Comparison of ENCODE assay signal across 11 cellular contexts in the genomic region with DNA sequence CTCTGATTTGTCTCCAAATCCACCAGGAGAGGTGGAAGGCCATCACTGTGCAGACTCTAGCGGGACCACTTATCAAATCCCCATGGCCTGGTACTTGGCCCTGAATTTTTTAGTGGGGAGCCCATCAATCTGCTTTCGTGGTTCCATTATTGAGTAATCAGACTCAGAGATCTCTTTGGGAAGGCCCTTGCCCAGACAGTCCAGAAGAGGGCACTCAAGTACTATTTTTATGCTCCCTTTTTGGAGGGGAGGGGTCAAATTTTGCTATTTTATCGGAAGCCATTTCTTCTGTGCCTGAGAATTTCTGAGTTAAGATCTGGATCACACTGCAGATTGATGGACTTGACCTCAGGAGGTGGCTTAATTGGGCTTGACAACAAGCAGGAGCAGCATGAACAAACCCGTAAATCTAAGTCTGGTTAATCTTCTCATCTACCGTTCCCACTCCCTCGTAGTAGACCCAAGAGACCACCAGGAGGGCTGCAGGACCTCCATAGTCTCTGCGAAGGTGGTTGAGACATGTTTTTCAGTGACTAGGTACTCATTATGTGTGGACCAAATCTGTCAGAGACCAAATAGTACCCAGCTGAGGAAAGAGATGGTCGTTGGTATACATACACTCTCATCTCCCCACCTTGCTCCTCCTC. TPM values are rescaled to one million over a fixed set of nuclear protein-coding genes. Genes with fewer than 3 reads are reported as not detected.
DNase-seq lines count a peak whose midpoint lies in the region; ATAC-seq, FAIRE-seq and TF ChIP-seq lines count a peak whose summit lies in the region.
"Not testable (repeated sequence)": the region's sequence is repeated elsewhere in the genome, so short reads cannot be mapped to it uniquely, and the experiment has no call there.
"Had no signal": no experiment of that assay in that cellular context is flagged by ENCODE, and none has a peak within 500 bp of the region (broad histone marks: within the 10 kb centered on the region; RNA-seq: fewer than 3 reads in every experiment).

No MANE protein-coding gene starts in this region.

- not testable (repeated sequence) for H3K4me3 ChIP-seq in DND-41 (ENCODE audit: low read depth in 1 of 2, low read length in 2 of 2); K562; left lung; mucosa of descending colon

- TF ChIP-seq POLR2A in K562 (conservative IDR thresholded peaks at IDR 0.05), result not testable (repeated sequence)

- TF ChIP-seq CTCF in DND-41 (IDR thresholded peaks at IDR 0.05; ENCODE audit: borderline replicate concordance, extremely low read depth, low read length, poor library complexity, severe bottlenecking); K562 (IDR thresholded peaks at IDR 0.05 in 2 of 3, conservative IDR thresholded peaks at IDR 0.05 in 1 of 3; ENCODE audit: insufficient read depth in 2 of 3, low read depth in 1 of 3, low read length in 3 of 3); left lung (IDR thresholded peaks at IDR 0.05); mucosa of descending colon (IDR thresholded peaks at IDR 0.05): not testable (repeated sequence)

- H3K4me2 ChIP-seq in DND-41 (ENCODE audit: insufficient read depth, low read length); K562 (ENCODE audit: insufficient read depth, low read length): not testable (repeated sequence)

- not testable (repeated sequence) for H3K9me3 ChIP-seq in DND-41 (ENCODE audit: insufficient read depth, low read length, severe bottlenecking); K562 (replicated peaks; ENCODE audit: control insufficient read depth, insufficient read depth, low read depth, low read length); left lung; mucosa of descending colon

- in situ Hi-C loops in K562 (cut with MboI), result loop anchor here (10.0 kb wide), 1 partner anchor 156 kb away; no protein-coding TSS in a partner anchor

- not testable (repeated sequence) for H3K9me1 ChIP-seq in K562 (ENCODE audit: control insufficient read depth, insufficient read depth, low read length)

- H4K20me1 ChIP-seq in DND-41 (ENCODE audit: insufficient read depth, low read length); K562 (replicated peaks; ENCODE audit: control insufficient read depth, insufficient read depth, low read length): not testable (repeated sequence)

- FAIRE-seq in TTC549 (lab: Jason Lieb, UNC) (peak; percentile 45), K562 (lab: Jason Lieb, UNC) (peak; percentile 97)

- H3K9ac ChIP-seq in DND-41 (ENCODE audit: low read depth, low read length); K562 (ENCODE audit: insufficient read depth in 1 of 2, low read depth in 2 of 2, low read length in 2 of 2): not testable (repeated sequence)

- no CpG with 5 or more reads among the region's 8 CpGs for whole genome bisulfite sequencing in K562 (ENCODE audit: insufficient coverage, low coverage, missing lambda C conversion rate)

- CTCF ChIA-PET in K562 (lab: Yijun Ruan, JAX; ENCODE audit: low intra/inter-chr PET ratio), result not testable (repeated sequence)

- not testable (repeated sequence) for H2AFZ ChIP-seq in DND-41 (ENCODE audit: low read depth, low read length); K562 (ENCODE audit: low read depth, low read length)

- not testable (repeated sequence) for TF ChIP-seq RAD21 in K562 (CRISPR knock-in tag; conservative IDR thresholded peaks at IDR 0.05 in 1 of 2, IDR thresholded peaks at IDR 0.05 in 1 of 2)

- ATAC-seq in DND-41 (ENCODE audit: insufficient read depth, low read depth), result peak; percentile 49; the same call in 1 of the 3 replicates
- peak; percentile 33 for ATAC-seq in HG03354 (IDR thresholded peaks at IDR 0.05; ENCODE audit: poor library complexity, severe bottlenecking, unreplicated experiment)
- peak; percentile 83 for ATAC-seq in K562
- peak; percentile 67 for ATAC-seq in left lung
- ATAC-seq in mucosa of descending colon, result peak; percentile 16
- ATAC-seq in sciatic nerve, result peak; percentile 58

- intact Hi-C loops in K562 (cut with micrococcal nuclease), result loop anchor here (10.0 kb wide), 1 partner anchor 176 kb away; no protein-coding TSS in a partner anchor
- intact Hi-C loops in left lung (cut with DNase I); mucosa of descending colon (cut with DNase I, micrococcal nuclease); sciatic nerve (cut with DNase I): not testable (repeated sequence)

- H3K4me1 ChIP-seq in DND-41 (ENCODE audit: insufficient read depth, low read length); K562 (replicated peaks in 1 of 2; ENCODE audit: control insufficient read depth in 2 of 2, insufficient read depth in 2 of 2, low read length in 2 of 2); left lung; mucosa of descending colon (ENCODE audit: low read depth): not testable (repeated sequence)

- H3K79me2 ChIP-seq in DND-41 (ENCODE audit: insufficient read depth, low read length); K562 (ENCODE audit: control insufficient read depth, insufficient read depth, low read length): not testable (repeated sequence)

- DNase-seq in DND-41; K562 (ENCODE audit: extremely low read depth in 1 of 4, low spot score in 3 of 4); left lung; mucosa of descending colon; sciatic nerve (ENCODE audit: low spot score): not testable (repeated sequence)

- POLR2A ChIA-PET in K562 (lab: Yijun Ruan, JAX), result not testable (repeated sequence)

- TF ChIP-seq EP300 in K562 (IDR thresholded peaks at IDR 0.05; ENCODE audit: low read length), result not testable (repeated sequence)

- not testable (repeated sequence) for H3K36me3 ChIP-seq in DND-41 (ENCODE audit: insufficient read depth, low read length); K562 (ENCODE audit: control insufficient read depth, insufficient read depth, low read length); left lung; mucosa of descending colon (ENCODE audit: low read depth)

- BruUV-seq in K562 (replicated peaks; lab: Mats Ljungman, UMichigan), result not testable (repeated sequence)

- not testable (repeated sequence) for H3K27ac ChIP-seq in DND-41 (ENCODE audit: low read length); K562 (ENCODE audit: extremely low read depth, low read depth, low read length); left lung

- not testable (repeated sequence) for H3K27me3 ChIP-seq in DND-41 (ENCODE audit: insufficient read depth, low read length, poor library complexity); K562 (ENCODE audit: control insufficient read depth in 2 of 2, insufficient read depth in 2 of 2, low read length in 2 of 2); left lung

RNA-seq across cellular contexts. Expression of a gene that starts 38.3 kb away (rescaled TPM):
- 0.30 and 0.32 TPM in 2 replicates for total RNA-seq in K562 (2011; cell fraction: chromatin; rRNA removed; ENCODE audit: low replicate concordance)
- total RNA-seq in K562 (2011; cell fraction: nucleolus; rRNA removed), result 0.13 and 0.17 TPM in 2 replicates
- 0.15 and 0.69 TPM in 2 replicates for total RNA-seq in K562 (2011; cell fraction: nucleoplasm; rRNA removed)
- total RNA-seq in K562 (2014; rRNA removed) (2.2 and 3.7 TPM in 2 replicates), K562 (2014; rRNA removed; fragmentation: Illumina TruSeq; extraction: Trizol) (1.4 and 2.4 TPM in 2 replicates), K562 (2015; rRNA removed; fragmentation: Illumina TruSeq; extraction: Trizol) (3.2 and 3.8 TPM in 2 replicates), K562 (2021) (1.9 and 4.7 TPM in 2 replicates), left lung (not detected), mucosa of descending colon (not detected), sciatic nerve (not detected)
- polyA plus RNA-seq in K562 (2011; rRNA removed) (2.6 and 17.5 TPM in 2 replicates), K562 (2014; fragmentation: Illumina TruSeq; extraction: Trizol) (2.2 and 4.0 TPM in 2 replicates), K562 (2014; fragmentation: Nextera tagmentation; extraction: Ambion mirVana) (1 to 10 TPM in 1 of 2 experiments, under 1 TPM in 1; 0.79 to 2.3 TPM), K562 (2014; rRNA removed) (3.5 and 4.3 TPM in 2 replicates)
- polyA plus RNA-seq in K562 (2011; cell fraction: cytosol; rRNA removed), result 6.6 and 36.3 TPM in 2 replicates
- polyA plus RNA-seq in K562 (2011; cell fraction: nucleus; rRNA removed), result 1.0 and 8.0 TPM in 2 replicates
- polyA plus RNA-seq in K562 (2012), result 5.2 and 9.1 TPM in 2 replicates
- polyA minus RNA-seq in K562 (2011; rRNA and poly(A)+ RNA removed), result 4.9 and 23.4 TPM in 2 replicates
- polyA minus RNA-seq in K562 (2011; cell fraction: cytosol; rRNA and poly(A)+ RNA removed), result 1.6 and 13.6 TPM in 2 replicates
- polyA minus RNA-seq in K562 (2011; cell fraction: nucleus; rRNA and poly(A)+ RNA removed), result 0.40 and 3.4 TPM in 2 replicates
- total RNA-seq: A172; CD4-positive, alpha-beta memory T cell had no signal
- polyA plus RNA-seq: AG04450, IgD-negative memory B cell had no signal

Comparison
In these comparisons a context has a peak if more than half of its experiments do, and no peak if none do; other contexts are left out.
1. ATAC-seq: peak in every context shown above with its lines; median percentile 83 in K562; 67 in left lung; 58 in sciatic nerve; 49 in DND-41; 33 in HG03354; 16 in mucosa of descending colon.